In the genomic region with DNA sequence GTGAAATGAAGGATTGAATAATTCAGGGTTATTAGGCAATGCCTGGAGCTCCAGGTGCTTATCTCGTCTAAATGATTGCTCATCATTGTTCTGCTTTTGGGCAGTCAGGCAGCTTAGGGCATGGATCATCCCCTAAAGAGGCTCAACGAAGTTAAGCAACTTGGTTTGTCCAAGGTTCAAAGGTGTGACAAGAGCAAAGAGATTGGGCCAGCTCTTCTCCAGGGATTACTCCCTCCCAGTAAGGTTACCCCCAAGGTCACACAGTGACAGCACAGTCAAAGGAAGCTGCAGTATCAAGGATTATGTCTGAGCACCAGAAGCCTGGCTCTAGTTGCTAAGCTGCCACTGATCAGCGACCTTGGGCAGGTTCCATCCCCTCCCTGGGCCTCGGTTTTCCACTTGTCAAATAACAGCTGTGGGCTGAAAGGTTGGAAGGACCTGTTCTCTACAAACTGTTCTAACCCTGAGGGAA, we compare ENCODE assay signal across 1 cellular context.
TF ChIP-seq lines count a peak whose summit lies in the region.

No MANE protein-coding gene starts in this region.

TF ChIP-seq in HepG2, 621 proteins besides CTCF, POLR2A, EP300 and RAD21 (continued from another document and continues in another):
- peak; percentile 96 for TF ChIP-seq LCORL (IDR thresholded peaks at IDR 0.05)
- peak; percentile 97 for TF ChIP-seq LCORL (CRISPR knock-in tag; IDR thresholded peaks at IDR 0.05)
- TF ChIP-seq ZNF354B (CRISPR knock-in tag; IDR thresholded peaks at IDR 0.05): no peak
- no peak for TF ChIP-seq CHCHD3 (CRISPR knock-in tag; IDR thresholded peaks at IDR 0.05)
- TF ChIP-seq, protein P1, sequence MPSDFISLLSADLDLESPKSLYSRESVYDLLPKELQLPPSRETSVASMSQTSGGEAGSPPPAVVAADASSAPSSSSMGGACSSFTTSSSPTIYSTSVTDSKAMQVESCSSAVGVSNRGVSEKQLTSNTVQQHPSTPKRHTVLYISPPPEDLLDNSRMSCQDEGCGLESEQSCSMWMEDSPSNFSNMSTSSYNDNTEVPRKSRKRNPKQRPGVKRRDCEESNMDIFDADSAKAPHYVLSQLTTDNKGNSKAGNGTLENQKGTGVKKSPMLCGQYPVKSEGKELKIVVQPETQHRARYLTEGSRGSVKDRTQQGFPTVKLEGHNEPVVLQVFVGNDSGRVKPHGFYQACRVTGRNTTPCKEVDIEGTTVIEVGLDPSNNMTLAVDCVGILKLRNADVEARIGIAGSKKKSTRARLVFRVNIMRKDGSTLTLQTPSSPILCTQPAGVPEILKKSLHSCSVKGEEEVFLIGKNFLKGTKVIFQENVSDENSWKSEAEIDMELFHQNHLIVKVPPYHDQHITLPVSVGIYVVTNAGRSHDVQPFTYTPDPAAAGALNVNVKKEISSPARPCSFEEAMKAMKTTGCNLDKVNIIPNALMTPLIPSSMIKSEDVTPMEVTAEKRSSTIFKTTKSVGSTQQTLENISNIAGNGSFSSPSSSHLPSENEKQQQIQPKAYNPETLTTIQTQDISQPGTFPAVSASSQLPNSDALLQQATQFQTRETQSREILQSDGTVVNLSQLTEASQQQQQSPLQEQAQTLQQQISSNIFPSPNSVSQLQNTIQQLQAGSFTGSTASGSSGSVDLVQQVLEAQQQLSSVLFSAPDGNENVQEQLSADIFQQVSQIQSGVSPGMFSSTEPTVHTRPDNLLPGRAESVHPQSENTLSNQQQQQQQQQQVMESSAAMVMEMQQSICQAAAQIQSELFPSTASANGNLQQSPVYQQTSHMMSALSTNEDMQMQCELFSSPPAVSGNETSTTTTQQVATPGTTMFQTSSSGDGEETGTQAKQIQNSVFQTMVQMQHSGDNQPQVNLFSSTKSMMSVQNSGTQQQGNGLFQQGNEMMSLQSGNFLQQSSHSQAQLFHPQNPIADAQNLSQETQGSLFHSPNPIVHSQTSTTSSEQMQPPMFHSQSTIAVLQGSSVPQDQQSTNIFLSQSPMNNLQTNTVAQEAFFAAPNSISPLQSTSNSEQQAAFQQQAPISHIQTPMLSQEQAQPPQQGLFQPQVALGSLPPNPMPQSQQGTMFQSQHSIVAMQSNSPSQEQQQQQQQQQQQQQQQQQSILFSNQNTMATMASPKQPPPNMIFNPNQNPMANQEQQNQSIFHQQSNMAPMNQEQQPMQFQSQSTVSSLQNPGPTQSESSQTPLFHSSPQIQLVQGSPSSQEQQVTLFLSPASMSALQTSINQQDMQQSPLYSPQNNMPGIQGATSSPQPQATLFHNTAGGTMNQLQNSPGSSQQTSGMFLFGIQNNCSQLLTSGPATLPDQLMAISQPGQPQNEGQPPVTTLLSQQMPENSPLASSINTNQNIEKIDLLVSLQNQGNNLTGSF (CRISPR knock-in tag; IDR thresholded peaks at IDR 0.05): no peak
- TF ChIP-seq, protein P2, sequence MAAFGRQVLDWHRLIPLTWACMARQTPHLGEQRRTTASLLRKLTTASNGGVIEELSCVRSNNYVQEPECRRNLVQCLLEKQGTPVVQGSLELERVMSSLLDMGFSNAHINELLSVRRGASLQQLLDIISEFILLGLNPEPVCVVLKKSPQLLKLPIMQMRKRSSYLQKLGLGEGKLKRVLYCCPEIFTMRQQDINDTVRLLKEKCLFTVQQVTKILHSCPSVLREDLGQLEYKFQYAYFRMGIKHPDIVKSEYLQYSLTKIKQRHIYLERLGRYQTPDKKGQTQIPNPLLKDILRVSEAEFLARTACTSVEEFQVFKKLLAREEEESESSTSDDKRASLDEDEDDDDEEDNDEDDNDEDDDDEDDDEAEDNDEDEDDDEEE (CRISPR knock-in tag; IDR thresholded peaks at IDR 0.05): no peak
- TF ChIP-seq HDAC6 (IDR thresholded peaks at IDR 0.05; ENCODE audit: low read depth, low read length): no peak
- TF ChIP-seq, protein P3, sequence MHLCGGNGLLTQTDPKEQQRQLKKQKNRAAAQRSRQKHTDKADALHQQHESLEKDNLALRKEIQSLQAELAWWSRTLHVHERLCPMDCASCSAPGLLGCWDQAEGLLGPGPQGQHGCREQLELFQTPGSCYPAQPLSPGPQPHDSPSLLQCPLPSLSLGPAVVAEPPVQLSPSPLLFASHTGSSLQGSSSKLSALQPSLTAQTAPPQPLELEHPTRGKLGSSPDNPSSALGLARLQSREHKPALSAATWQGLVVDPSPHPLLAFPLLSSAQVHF (CRISPR knock-in tag; IDR thresholded peaks at IDR 0.05): no peak
- no peak for TF ChIP-seq NPAS2 (CRISPR knock-in tag; IDR thresholded peaks at IDR 0.05; ENCODE audit: borderline replicate concordance)
- TF ChIP-seq ZNF883 (CRISPR knock-in tag; IDR thresholded peaks at IDR 0.05; ENCODE audit: not compliant biosample characterization): no peak
- TF ChIP-seq, protein P4, sequence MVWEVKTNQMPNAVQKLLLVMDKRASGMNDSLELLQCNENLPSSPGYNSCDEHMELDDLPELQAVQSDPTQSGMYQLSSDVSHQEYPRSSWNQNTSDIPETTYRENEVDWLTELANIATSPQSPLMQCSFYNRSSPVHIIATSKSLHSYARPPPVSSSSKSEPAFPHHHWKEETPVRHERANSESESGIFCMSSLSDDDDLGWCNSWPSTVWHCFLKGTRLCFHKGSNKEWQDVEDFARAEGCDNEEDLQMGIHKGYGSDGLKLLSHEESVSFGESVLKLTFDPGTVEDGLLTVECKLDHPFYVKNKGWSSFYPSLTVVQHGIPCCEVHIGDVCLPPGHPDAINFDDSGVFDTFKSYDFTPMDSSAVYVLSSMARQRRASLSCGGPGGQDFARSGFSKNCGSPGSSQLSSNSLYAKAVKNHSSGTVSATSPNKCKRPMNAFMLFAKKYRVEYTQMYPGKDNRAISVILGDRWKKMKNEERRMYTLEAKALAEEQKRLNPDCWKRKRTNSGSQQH (CRISPR knock-in tag; IDR thresholded peaks at IDR 0.05; ENCODE audit: low read depth): no peak
- TF ChIP-seq ZNF331 (CRISPR knock-in tag; IDR thresholded peaks at IDR 0.05): peak; percentile 90
- TF ChIP-seq, protein P5, sequence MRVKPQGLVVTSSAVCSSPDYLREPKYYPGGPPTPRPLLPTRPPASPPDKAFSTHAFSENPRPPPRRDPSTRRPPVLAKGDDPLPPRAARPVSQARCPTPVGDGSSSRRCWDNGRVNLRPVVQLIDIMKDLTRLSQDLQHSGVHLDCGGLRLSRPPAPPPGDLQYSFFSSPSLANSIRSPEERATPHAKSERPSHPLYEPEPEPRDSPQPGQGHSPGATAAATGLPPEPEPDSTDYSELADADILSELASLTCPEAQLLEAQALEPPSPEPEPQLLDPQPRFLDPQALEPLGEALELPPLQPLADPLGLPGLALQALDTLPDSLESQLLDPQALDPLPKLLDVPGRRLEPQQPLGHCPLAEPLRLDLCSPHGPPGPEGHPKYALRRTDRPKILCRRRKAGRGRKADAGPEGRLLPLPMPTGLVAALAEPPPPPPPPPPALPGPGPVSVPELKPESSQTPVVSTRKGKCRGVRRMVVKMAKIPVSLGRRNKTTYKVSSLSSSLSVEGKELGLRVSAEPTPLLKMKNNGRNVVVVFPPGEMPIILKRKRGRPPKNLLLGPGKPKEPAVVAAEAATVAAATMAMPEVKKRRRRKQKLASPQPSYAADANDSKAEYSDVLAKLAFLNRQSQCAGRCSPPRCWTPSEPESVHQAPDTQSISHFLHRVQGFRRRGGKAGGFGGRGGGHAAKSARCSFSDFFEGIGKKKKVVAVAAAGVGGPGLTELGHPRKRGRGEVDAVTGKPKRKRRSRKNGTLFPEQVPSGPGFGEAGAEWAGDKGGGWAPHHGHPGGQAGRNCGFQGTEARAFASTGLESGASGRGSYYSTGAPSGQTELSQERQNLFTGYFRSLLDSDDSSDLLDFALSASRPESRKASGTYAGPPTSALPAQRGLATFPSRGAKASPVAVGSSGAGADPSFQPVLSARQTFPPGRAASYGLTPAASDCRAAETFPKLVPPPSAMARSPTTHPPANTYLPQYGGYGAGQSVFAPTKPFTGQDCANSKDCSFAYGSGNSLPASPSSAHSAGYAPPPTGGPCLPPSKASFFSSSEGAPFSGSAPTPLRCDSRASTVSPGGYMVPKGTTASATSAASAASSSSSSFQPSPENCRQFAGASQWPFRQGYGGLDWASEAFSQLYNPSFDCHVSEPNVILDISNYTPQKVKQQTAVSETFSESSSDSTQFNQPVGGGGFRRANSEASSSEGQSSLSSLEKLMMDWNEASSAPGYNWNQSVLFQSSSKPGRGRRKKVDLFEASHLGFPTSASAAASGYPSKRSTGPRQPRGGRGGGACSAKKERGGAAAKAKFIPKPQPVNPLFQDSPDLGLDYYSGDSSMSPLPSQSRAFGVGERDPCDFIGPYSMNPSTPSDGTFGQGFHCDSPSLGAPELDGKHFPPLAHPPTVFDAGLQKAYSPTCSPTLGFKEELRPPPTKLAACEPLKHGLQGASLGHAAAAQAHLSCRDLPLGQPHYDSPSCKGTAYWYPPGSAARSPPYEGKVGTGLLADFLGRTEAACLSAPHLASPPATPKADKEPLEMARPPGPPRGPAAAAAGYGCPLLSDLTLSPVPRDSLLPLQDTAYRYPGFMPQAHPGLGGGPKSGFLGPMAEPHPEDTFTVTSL (CRISPR knock-in tag; IDR thresholded peaks at IDR 0.05; ENCODE audit: borderline replicate concordance): no peak
- TF ChIP-seq MTF2 (CRISPR knock-in tag; IDR thresholded peaks at IDR 0.05; ENCODE audit: borderline replicate concordance): no peak
- TF ChIP-seq ZNF441 (CRISPR knock-in tag; IDR thresholded peaks at IDR 0.05; ENCODE audit: borderline replicate concordance): no peak
- TF ChIP-seq, protein P6, sequence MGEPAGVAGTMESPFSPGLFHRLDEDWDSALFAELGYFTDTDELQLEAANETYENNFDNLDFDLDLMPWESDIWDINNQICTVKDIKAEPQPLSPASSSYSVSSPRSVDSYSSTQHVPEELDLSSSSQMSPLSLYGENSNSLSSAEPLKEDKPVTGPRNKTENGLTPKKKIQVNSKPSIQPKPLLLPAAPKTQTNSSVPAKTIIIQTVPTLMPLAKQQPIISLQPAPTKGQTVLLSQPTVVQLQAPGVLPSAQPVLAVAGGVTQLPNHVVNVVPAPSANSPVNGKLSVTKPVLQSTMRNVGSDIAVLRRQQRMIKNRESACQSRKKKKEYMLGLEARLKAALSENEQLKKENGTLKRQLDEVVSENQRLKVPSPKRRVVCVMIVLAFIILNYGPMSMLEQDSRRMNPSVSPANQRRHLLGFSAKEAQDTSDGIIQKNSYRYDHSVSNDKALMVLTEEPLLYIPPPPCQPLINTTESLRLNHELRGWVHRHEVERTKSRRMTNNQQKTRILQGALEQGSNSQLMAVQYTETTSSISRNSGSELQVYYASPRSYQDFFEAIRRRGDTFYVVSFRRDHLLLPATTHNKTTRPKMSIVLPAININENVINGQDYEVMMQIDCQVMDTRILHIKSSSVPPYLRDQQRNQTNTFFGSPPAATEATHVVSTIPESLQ (CRISPR knock-in tag; conservative IDR thresholded peaks at IDR 0.05): no peak
- 0 out of 2 replicates have a peak, but pooled peaks have one; percentile 54 for TF ChIP-seq KLF11 (CRISPR knock-in tag; IDR thresholded peaks at IDR 0.05)
- no peak for TF ChIP-seq PHF5A (CRISPR knock-in tag; IDR thresholded peaks at IDR 0.05; ENCODE audit: low read depth, unreplicated experiment)
- TF ChIP-seq, protein P7, sequence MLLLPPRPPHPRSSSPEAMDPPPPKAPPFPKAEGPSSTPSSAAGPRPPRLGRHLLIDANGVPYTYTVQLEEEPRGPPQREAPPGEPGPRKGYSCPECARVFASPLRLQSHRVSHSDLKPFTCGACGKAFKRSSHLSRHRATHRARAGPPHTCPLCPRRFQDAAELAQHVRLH (CRISPR knock-in tag; IDR thresholded peaks at IDR 0.05; ENCODE audit: borderline replicate concordance, low read depth): no peak; the same call in 1 of the 2 replicates
- TF ChIP-seq EZH2 (conservative IDR thresholded peaks at IDR 0.05; ENCODE audit: low read depth, low read length): no peak
- TF ChIP-seq MIXL1 (CRISPR knock-in tag; IDR thresholded peaks at IDR 0.05): peak; percentile 71; the same call in 1 of the 2 replicates
- peak; percentile 89; the same call in 1 of the 2 replicates for TF ChIP-seq KDM1A (CRISPR knock-in tag; IDR thresholded peaks at IDR 0.05)
- TF ChIP-seq CEBPB (IDR thresholded peaks at IDR 0.05; ENCODE audit: borderline replicate concordance, low read depth, low read length): peak; percentile 97
- TF ChIP-seq, protein P8, sequence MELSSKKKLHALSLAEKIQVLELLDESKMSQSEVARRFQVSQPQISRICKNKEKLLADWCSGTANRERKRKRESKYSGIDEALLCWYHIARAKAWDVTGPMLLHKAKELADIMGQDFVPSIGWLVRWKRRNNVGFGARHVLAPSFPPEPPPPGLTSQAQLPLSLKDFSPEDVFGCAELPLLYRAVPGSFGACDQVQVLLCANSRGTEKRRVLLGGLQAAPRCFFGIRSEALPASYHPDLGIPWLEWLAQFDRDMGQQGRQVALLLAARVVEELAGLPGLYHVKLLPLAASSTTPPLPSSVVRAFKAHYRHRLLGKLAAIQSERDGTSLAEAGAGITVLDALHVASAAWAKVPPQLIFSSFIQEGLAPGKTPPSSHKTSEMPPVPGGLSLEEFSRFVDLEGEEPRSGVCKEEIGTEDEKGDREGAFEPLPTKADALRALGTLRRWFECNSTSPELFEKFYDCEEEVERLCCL (CRISPR knock-in tag; IDR thresholded peaks at IDR 0.05; ENCODE audit: borderline replicate concordance): no peak
- TF ChIP-seq, protein P9, sequence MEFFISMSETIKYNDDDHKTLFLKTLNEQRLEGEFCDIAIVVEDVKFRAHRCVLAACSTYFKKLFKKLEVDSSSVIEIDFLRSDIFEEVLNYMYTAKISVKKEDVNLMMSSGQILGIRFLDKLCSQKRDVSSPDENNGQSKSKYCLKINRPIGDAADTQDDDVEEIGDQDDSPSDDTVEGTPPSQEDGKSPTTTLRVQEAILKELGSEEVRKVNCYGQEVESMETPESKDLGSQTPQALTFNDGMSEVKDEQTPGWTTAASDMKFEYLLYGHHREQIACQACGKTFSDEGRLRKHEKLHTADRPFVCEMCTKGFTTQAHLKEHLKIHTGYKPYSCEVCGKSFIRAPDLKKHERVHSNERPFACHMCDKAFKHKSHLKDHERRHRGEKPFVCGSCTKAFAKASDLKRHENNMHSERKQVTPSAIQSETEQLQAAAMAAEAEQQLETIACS (CRISPR knock-in tag; IDR thresholded peaks at IDR 0.05): no peak
- TF ChIP-seq KLF6 (CRISPR knock-in tag; IDR thresholded peaks at IDR 0.05): peak; percentile 63; the same call in 1 of the 2 replicates
- TF ChIP-seq PAX8 (CRISPR knock-in tag; IDR thresholded peaks at IDR 0.05; ENCODE audit: borderline replicate concordance): 0 out of 2 replicates have a peak, but pooled peaks have one; percentile 15
- no peak for TF ChIP-seq ZSCAN12 (CRISPR knock-in tag; IDR thresholded peaks at IDR 0.05)
- no peak for TF ChIP-seq FOSL1 (CRISPR knock-in tag; IDR thresholded peaks at IDR 0.05; ENCODE audit: borderline replicate concordance)
- TF ChIP-seq GTF3A (CRISPR knock-in tag; conservative IDR thresholded peaks at IDR 0.05): no peak
- no peak for TF ChIP-seq ZNF224 (CRISPR knock-in tag; IDR thresholded peaks at IDR 0.05)
- no peak for TF ChIP-seq ZNF333 (CRISPR knock-in tag; IDR thresholded peaks at IDR 0.05; ENCODE audit: borderline replicate concordance)
- no peak for TF ChIP-seq ZNF83 (CRISPR knock-in tag; IDR thresholded peaks at IDR 0.05; ENCODE audit: borderline replicate concordance)
- TF ChIP-seq HNF4G (IDR thresholded peaks at IDR 0.05; ENCODE audit: borderline replicate concordance, low read depth, low read length): peak; percentile 98
- peak; percentile 92 for TF ChIP-seq HNF4G (CRISPR knock-in tag; IDR thresholded peaks at IDR 0.05; ENCODE audit: borderline replicate concordance, low read depth)
- TF ChIP-seq SMARCE1 (IDR thresholded peaks at IDR 0.05; ENCODE audit: borderline replicate concordance): no peak
- no peak for TF ChIP-seq CAMTA2 (CRISPR knock-in tag; IDR thresholded peaks at IDR 0.05; ENCODE audit: borderline replicate concordance)
- TF ChIP-seq ZNF546 (CRISPR knock-in tag; conservative IDR thresholded peaks at IDR 0.05): no peak
- TF ChIP-seq, protein P10, sequence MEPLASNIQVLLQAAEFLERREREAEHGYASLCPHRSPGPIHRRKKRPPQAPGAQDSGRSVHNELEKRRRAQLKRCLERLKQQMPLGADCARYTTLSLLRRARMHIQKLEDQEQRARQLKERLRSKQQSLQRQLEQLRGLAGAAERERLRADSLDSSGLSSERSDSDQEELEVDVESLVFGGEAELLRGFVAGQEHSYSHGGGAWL (CRISPR knock-in tag; IDR thresholded peaks at IDR 0.05): no peak
- TF ChIP-seq XBP1 (CRISPR knock-in tag; IDR thresholded peaks at IDR 0.05): no peak
- no peak for TF ChIP-seq ZKSCAN1 (IDR thresholded peaks at IDR 0.05; ENCODE audit: low read length)
- TF ChIP-seq BHLHE40 (IDR thresholded peaks at IDR 0.05; ENCODE audit: low read length): no peak
